ENCODE assay signal across 8 cellular contexts in genomic region chr14:77707355-77707723, GRCh38. TPM values are rescaled to one million over a fixed set of nuclear protein-coding genes. Genes with fewer than 3 reads are reported as not detected.
A peak's percentile ranks its signal among the peaks of the same experiment; 100 is the strongest.
DNase-seq lines count a peak whose midpoint lies in the region; ATAC-seq, FAIRE-seq and TF ChIP-seq lines count a peak whose summit lies in the region.

No MANE protein-coding gene starts in this region.

- DNase-seq in AG08395 (ENCODE audit: low spot score) (peak; percentile 59), GM06990 (ENCODE audit: extremely low read depth, insufficient read length) (no peak), HFFc6 (peak; percentile 65), MM.1S (no peak), frontal cortex (ENCODE audit: low spot score in 2 of 2) (peak; percentile 10 to 42)
- DNase-seq in activated T-cell treated with anti-CD3 and anti-CD28 coated beads, Interleukin-2, amount 50 U/mL, for 72 hours, result no peak
- no peak for DNase-seq in stimulated activated CD8-positive, alpha-beta memory T cell treated with anti-CD3 and anti-CD28 coated beads, Interleukin-4, amount 100 ng/mL, for 48 hours

- peaks cover 4% of the 10 kb centered on the region; the same call in 1 of the 2 replicates for H3K36me3 ChIP-seq in GM06990 (ENCODE audit: control insufficient read depth, insufficient read depth, low read length)
- no peaks in the 10 kb centered on the region for H3K36me3 ChIP-seq in MM.1S (replicated peaks; ENCODE audit: insufficient read depth, low read length)
- H3K36me3 ChIP-seq in neutrophil, result peaks cover 35% of the 10 kb centered on the region

- H3K9me2 ChIP-seq in MM.1S (replicated peaks; ENCODE audit: insufficient read depth, low read length), result no peaks in the 10 kb centered on the region

- peak overlapping the region; percentile 74; the same call in 1 of the 2 replicates for H3K9ac ChIP-seq in MM.1S (ENCODE audit: low read length)

- no peaks in the 10 kb centered on the region for H3K9me3 Mint-ChIP-seq in HFFc6
- H3K9me3 Mint-ChIP-seq in activated T-cell treated with anti-CD3 and anti-CD28 coated beads, Interleukin-2, amount 50 U/mL, for 72 hours, result no peaks in the 10 kb centered on the region

- peak overlapping the region; percentile 82 for H3K27ac Mint-ChIP-seq in HFFc6
- peak overlapping the region; percentile 90 for H3K27ac Mint-ChIP-seq in activated T-cell treated with anti-CD3 and anti-CD28 coated beads, Interleukin-2, amount 50 U/mL, for 72 hours

- FAIRE-seq in frontal cortex (lab: Jason Lieb, UNC), result no peak

- peak overlapping the region; percentile 92 for H3K4me3 Mint-ChIP-seq in HFFc6
- H3K4me3 Mint-ChIP-seq in activated T-cell treated with anti-CD3 and anti-CD28 coated beads, Interleukin-2, amount 50 U/mL, for 72 hours, result peak overlapping the region; percentile 81 to 93

- H2AFZ ChIP-seq in MM.1S (ENCODE audit: low read length), result peak overlapping the region; percentile 92

- peaks cover 29% of the 10 kb centered on the region for H3K4me1 Mint-ChIP-seq in HFFc6 (ENCODE audit: low read depth)
- peaks cover 41% of the 10 kb centered on the region for H3K4me1 Mint-ChIP-seq in activated T-cell treated with anti-CD3 and anti-CD28 coated beads, Interleukin-2, amount 50 U/mL, for 72 hours (ENCODE audit: low read depth)

- H3K79me2 ChIP-seq in MM.1S (ENCODE audit: low read length), result peaks cover 57% of the 10 kb centered on the region

- peak in 1 of 2 donors; percentile 19 for ATAC-seq in activated T-cell treated with anti-CD3 and anti-CD28 coated beads, Interleukin-2, amount 50 U/mL, for 72 hours (replicated peaks in 1 of 2)

- peak overlapping the region; percentile 72 for H3K4me2 ChIP-seq in MM.1S (ENCODE audit: low read depth, low read length)

- H4K20me1 ChIP-seq in MM.1S (ENCODE audit: insufficient read depth, low read length), result no peaks in the 10 kb centered on the region

- no peaks in the 10 kb centered on the region for H3K27me3 Mint-ChIP-seq in HFFc6 (ENCODE audit: insufficient read depth)
- H3K27me3 Mint-ChIP-seq in activated T-cell treated with anti-CD3 and anti-CD28 coated beads, Interleukin-2, amount 50 U/mL, for 72 hours (ENCODE audit: low read depth), result no peaks in the 10 kb centered on the region

- peaks cover 17% of the 10 kb centered on the region for H3K36me3 Mint-ChIP-seq in HFFc6 (ENCODE audit: low read depth)
- H3K36me3 Mint-ChIP-seq in activated T-cell treated with anti-CD3 and anti-CD28 coated beads, Interleukin-2, amount 50 U/mL, for 72 hours (ENCODE audit: insufficient read depth in 2 of 2), result peaks cover 8 to 24% of the 10 kb centered on the region in 2 donors

- H3K27me3 ChIP-seq in GM06990 (replicated peaks; ENCODE audit: control insufficient read depth, insufficient read depth, low read length) (no peaks in the 10 kb centered on the region), MM.1S (replicated peaks; ENCODE audit: insufficient read depth, low read length) (no peaks in the 10 kb centered on the region), neutrophil (no peaks in the 10 kb centered on the region)

- no peak overlapping the region for H3K27ac ChIP-seq in MM.1S (ENCODE audit: low read length)
- H3K27ac ChIP-seq in neutrophil, result peak overlapping the region; percentile 75

- H3F3A ChIP-seq in MM.1S (ENCODE audit: insufficient read depth, low read length), result no peaks in the 10 kb centered on the region; the same call in 1 of the 2 replicates

- peaks cover 8% of the 10 kb centered on the region; the same call in 1 of the 2 replicates for H3K4me1 ChIP-seq in MM.1S (ENCODE audit: low read length)
- peaks cover 20 to 22% of the 10 kb centered on the region in 2 experiments for H3K4me1 ChIP-seq in neutrophil (ENCODE audit: control insufficient read depth in 1 of 2, insufficient read depth in 1 of 2, low read depth in 1 of 2, low read length in 1 of 2)

- H3K9me3 ChIP-seq in MM.1S (replicated peaks; ENCODE audit: insufficient read depth, low read length), result no peaks in the 10 kb centered on the region
- H3K9me3 ChIP-seq in neutrophil, result no peaks in the 10 kb centered on the region

- H3K4me3 ChIP-seq in GM06990 (replicated peaks; ENCODE audit: low read depth, low read length) (peak overlapping the region; percentile 71), MM.1S (ENCODE audit: low read length) (peak overlapping the region; percentile 90), neutrophil (ENCODE audit: low read depth in 1 of 2, low read length in 1 of 2) (peak overlapping the region; percentile 95 to 97)

- TF ChIP-seq CTCF in GM06990 (IDR thresholded peaks at IDR 0.05; ENCODE audit: insufficient read depth, low read length, poor library complexity, severe bottlenecking) (peak; percentile 26), HFFc6 (IDR thresholded peaks at IDR 0.05) (peak; percentile 70), MM.1S (IDR thresholded peaks at IDR 0.05; ENCODE audit: low read length) (0 out of 2 replicates have a peak, but pooled peaks have one; percentile 8), neutrophil (IDR thresholded peaks at IDR 0.05) (no peak)

RNA-seq across cellular contexts. Expression of gene ALKBH1, which starts 0.5 kb away (rescaled TPM):
- total RNA-seq in HFFc6 (2021; fragmentation: NEBNext Ultra II Directional; extraction: Animal tissue kit (Norgen Biotek cat#: 25700)), result 10 to 100 TPM; 10.1 to 13.9 (median 10.7) TPM
- 10 to 100 TPM; 18.1 to 18.7 TPM for total RNA-seq in activated T-cell treated with anti-CD3 and anti-CD28 coated beads, Interleukin-2, amount 50 U/mL, for 72 hours
- total RNA-seq in frontal cortex, result 13.0 TPM

RNA-seq across cellular contexts. Expression of gene SLIRP, which starts 0.6 kb away (rescaled TPM):
- 100 to 1,000 TPM; 152 to 209 (median 182) TPM for total RNA-seq in HFFc6 (2021; fragmentation: NEBNext Ultra II Directional; extraction: Animal tissue kit (Norgen Biotek cat#: 25700))
- 10 to 100 TPM; 60.5 to 63.3 TPM for total RNA-seq in activated T-cell treated with anti-CD3 and anti-CD28 coated beads, Interleukin-2, amount 50 U/mL, for 72 hours
- total RNA-seq in frontal cortex, result 95.4 TPM

RNA-seq across cellular contexts. Expression of gene SNW1, which starts 53.6 kb away (rescaled TPM):
- total RNA-seq in HFFc6 (2021; fragmentation: NEBNext Ultra II Directional; extraction: Animal tissue kit (Norgen Biotek cat#: 25700)), result 10 to 100 TPM; 63.5 to 86.4 (median 75.9) TPM
- total RNA-seq in activated T-cell treated with anti-CD3 and anti-CD28 coated beads, Interleukin-2, amount 50 U/mL, for 72 hours, result 100 to 1,000 TPM; 125 to 142 TPM
- total RNA-seq in frontal cortex, result 63.6 TPM

Comparison
In these comparisons a context has a peak if more than half of its experiments do, and no peak if none do; other contexts are left out.
1. DNase-seq: peak in AG08395 (single experiment), HFFc6 (single experiment) and frontal cortex (2 of 2); none in GM06990 (single experiment), MM.1S (single experiment), activated T-cell treated with anti-CD3 and anti-CD28 coated beads, Interleukin-2, amount 50 U/mL, for 72 hours (0 of 2) and stimulated activated CD8-positive, alpha-beta memory T cell treated with anti-CD3 and anti-CD28 coated beads, Interleukin-4, amount 100 ng/mL, for 48 hours (single experiment).
2. Peak in every context shown above with its lines, with median percentiles within 50 percentile points of each other: H3K4me3 ChIP-seq.